Comparison of ENCODE assay signal across 7 cellular contexts in the genomic region with DNA sequence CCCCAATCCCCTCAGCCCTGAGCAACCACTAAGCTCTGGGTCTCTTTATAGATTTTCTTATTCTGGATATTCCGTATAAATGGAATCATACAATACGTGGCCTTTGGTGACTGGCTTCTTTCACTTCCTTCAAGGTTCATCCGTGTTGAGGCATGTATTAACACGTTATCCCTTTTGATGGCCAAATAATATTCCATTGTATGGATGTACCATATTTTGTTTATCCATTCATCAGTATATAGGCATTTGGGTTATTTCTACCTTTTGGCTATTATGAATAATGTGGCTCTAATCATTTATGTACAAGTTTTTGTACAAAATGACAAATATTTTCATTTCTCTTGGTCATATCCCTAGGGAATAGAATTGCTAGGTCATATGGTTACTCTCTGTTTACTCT.
"Had no signal": no experiment of that assay in that cellular context is flagged by ENCODE, and none has a peak within 500 bp of the region (broad histone marks: within the 10 kb centered on the region; RNA-seq: fewer than 3 reads in every experiment).

No MANE protein-coding gene starts in this region.

- DNase-seq: IMR-90, KBM-7, KG1 had no signal

- H3K4me2 ChIP-seq: KMS-11 had no signal

- ATAC-seq: HepG2 had no signal

- H3K27ac ChIP-seq: HL-60, KMS-11 had no signal

- FAIRE-seq: HepG2, HTR-8/SVneo had no signal

- H3K9ac ChIP-seq: KMS-11 had no signal
